In genomic region chr20:51428451-51429143, GRCh38 we compare ENCODE assay signal across 1 cellular context.
TF ChIP-seq lines count a peak whose summit lies in the region.

No MANE protein-coding gene starts in this region.

TF ChIP-seq in GM23338, 12 proteins besides CTCF, POLR2A, EP300 and RAD21 (continued from another document):
- no peak for TF ChIP-seq ZNF462 (CRISPR knock-in tag; IDR thresholded peaks at IDR 0.05)
- no peak for TF ChIP-seq CREB1 (CRISPR knock-in tag; IDR thresholded peaks at IDR 0.05; ENCODE audit: low read depth)
- no peak for TF ChIP-seq POLR2AphosphoS5 (IDR thresholded peaks at IDR 0.05; ENCODE audit: low read depth)
- TF ChIP-seq ZNF331 (CRISPR knock-in tag; IDR thresholded peaks at IDR 0.05; ENCODE audit: low read depth): no peak
- no peak for TF ChIP-seq REST (IDR thresholded peaks at IDR 0.05; ENCODE audit: unreplicated experiment)
- no peak for TF ChIP-seq ZNF114 (CRISPR knock-in tag; IDR thresholded peaks at IDR 0.05)
- no peak for TF ChIP-seq EZH2 (IDR thresholded peaks at IDR 0.05; ENCODE audit: low read depth, unreplicated experiment)
- TF ChIP-seq STAT1 (IDR thresholded peaks at IDR 0.05; ENCODE audit: unreplicated experiment): no peak
